Comparison of ENCODE assay signal across 1 cellular context in genomic region chr1:151611288-151611790, GRCh38.
TF ChIP-seq lines count a peak whose summit lies in the region.

No MANE protein-coding gene starts in this region.

TF ChIP-seq in GM23338, 12 proteins besides CTCF, POLR2A, EP300 and RAD21 (continued from another document):
- no peak for TF ChIP-seq ZNF462 (CRISPR knock-in tag; IDR thresholded peaks at IDR 0.05)
- TF ChIP-seq ETS1 (IDR thresholded peaks at IDR 0.05): no peak
- TF ChIP-seq NANOG (IDR thresholded peaks at IDR 0.05; ENCODE audit: borderline replicate concordance): no peak
